Comparison of ENCODE assay signal across 17 cellular contexts in the genomic region with DNA sequence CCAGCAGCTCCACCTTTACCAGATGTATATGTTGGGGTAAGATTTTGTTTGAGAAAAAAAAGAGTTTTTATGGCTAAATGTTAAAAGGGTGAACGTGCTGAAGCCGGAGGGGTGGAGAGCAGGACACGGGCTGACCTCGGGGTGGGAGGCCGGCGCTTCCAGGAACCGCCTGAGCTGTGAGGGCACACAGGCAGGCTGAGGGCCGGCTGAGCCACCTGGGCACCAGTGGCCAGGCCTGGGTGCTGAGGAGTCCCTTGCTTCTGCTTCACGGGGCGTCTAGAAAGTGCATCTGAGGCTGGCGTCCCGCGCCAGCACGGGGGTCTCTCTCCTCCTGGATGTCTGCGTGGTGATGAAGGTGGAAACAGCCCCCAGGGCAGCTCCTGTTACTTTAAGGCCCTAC. TPM values are rescaled to one million over a fixed set of nuclear protein-coding genes. Genes with fewer than 3 reads are reported as not detected.
DNase-seq lines count a peak whose midpoint lies in the region; ATAC-seq, FAIRE-seq and TF ChIP-seq lines count a peak whose summit lies in the region.
"Had no signal": no experiment of that assay in that cellular context is flagged by ENCODE, and none has a peak within 500 bp of the region (broad histone marks: within the 10 kb centered on the region; RNA-seq: fewer than 3 reads in every experiment).

No MANE protein-coding gene starts in this region.

- no peak for FAIRE-seq in HepG2 (lab: Jason Lieb, UNC)
- FAIRE-seq: A549, TTC549 had no signal

- DNase-seq in HepG2 (ENCODE audit: low spot score) (no peak), right lobe of liver (no peak), lower lobe of right lung (no peak), NK-92 (lab: John Stamatoyannopoulos, UW; ENCODE audit: unreplicated experiment) (no peak), thyroid gland (no peak), GM20000 (ENCODE audit: low spot score) (no peak)
- DNase-seq: activated naive CD4-positive, alpha-beta T cell treated with anti-CD3 and anti-CD28 coated beads for 36 hours; activated T-cell treated with anti-CD3 and anti-CD28 coated beads for 4 hours; CD4-positive, alpha-beta T cell; DMS79; NCI-H2171; stimulated activated CD4-positive, alpha-beta T cell treated with anti-CD3 and anti-CD28 coated beads, Interleukin-4, amount 100 ng/mL, for 24 hours had no signal

- no peak for TF ChIP-seq RAD21 in HepG2 (CRISPR knock-in tag; IDR thresholded peaks at IDR 0.05)

- 9% methylated on average over 8 of the region's 15 CpGs for WGBS in HepG2 (ENCODE audit: low lambda C conversion rate)
- 91% methylated on average over 8 of the region's 15 CpGs for WGBS in right lobe of liver (ENCODE audit: insufficient coverage, low coverage, low lambda C conversion rate, missing lambda C conversion rate)
- 92 to 93% methylated on average over 15 of the region's 15 CpGs for WGBS in thyroid gland, 2 donors

- in situ Hi-C loops in HepG2 (cut with HindIII; ENCODE audit: extremely low pct_ligation_motif_present, low pct_unique_long_range_greater_than_20kb) = no loop called here

- H3K9me3 ChIP-seq in HepG2 (ENCODE audit: low read length) (peaks cover 15% of the 10 kb centered on the region), right lobe of liver (no peaks in the 10 kb centered on the region), lower lobe of right lung (no peaks in the 10 kb centered on the region), thyroid gland (no peaks in the 10 kb centered on the region)
- H3K9me3 ChIP-seq: A549, body of pancreas had no signal

- CTCF ChIA-PET in HepG2 (lab: Yijun Ruan, JAX; ENCODE audit: low intra/inter-chr PET ratio, low total read pairs) = no interaction called here

- H3K36me3 ChIP-seq in HepG2 (replicated peaks in 1 of 2; ENCODE audit: control insufficient read depth in 1 of 2, insufficient read depth in 2 of 2, low read length in 2 of 2) (no peaks in the 10 kb centered on the region), right lobe of liver (no peaks in the 10 kb centered on the region), lower lobe of right lung (no peaks in the 10 kb centered on the region), thyroid gland (no peaks in the 10 kb centered on the region)

- no peak overlapping the region for H3K4me2 ChIP-seq in HepG2 (ENCODE audit: low read depth, low read length)

- intact Hi-C loops in HepG2 (cut with micrococcal nuclease; ENCODE audit: unreplicated experiment) = no loop called here
- intact Hi-C loops in right lobe of liver (cut with DNase I) = no loop called here
- intact Hi-C loops in lower lobe of right lung (cut with DNase I) = no loop called here
- intact Hi-C loops in thyroid gland (cut with DNase I) = no loop called here

- H4K20me1 ChIP-seq in HepG2 (ENCODE audit: insufficient read depth, low read length) = no peaks in the 10 kb centered on the region

- no peaks in the 10 kb centered on the region for H3K79me2 ChIP-seq in HepG2 (ENCODE audit: insufficient read depth, low read length)

- H3K4me1 ChIP-seq in HepG2 (ENCODE audit: insufficient read depth, low read length) (peaks cover 23% of the 10 kb centered on the region), right lobe of liver (no peaks in the 10 kb centered on the region), lower lobe of right lung (peaks cover 20% of the 10 kb centered on the region), thyroid gland (peaks cover 0 to 10% of the 10 kb centered on the region in 2 donors)
- H3K4me1 ChIP-seq: A549, body of pancreas had no signal

- TF ChIP-seq EP300 in HepG2 (IDR thresholded peaks at IDR 0.05; ENCODE audit: low read depth in 2 of 2, low read length in 2 of 2) = no peak
- TF ChIP-seq EP300 in HepG2 (CRISPR knock-in tag; IDR thresholded peaks at IDR 0.05; ENCODE audit: borderline replicate concordance) = no peak

- POLR2A ChIA-PET in HepG2 (lab: Yijun Ruan, JAX) = interaction anchor here (1.5 kb wide), 1 partner anchor 20 kb away, joined by 3 read pairs; no protein-coding TSS in a partner anchor

- H3K27me3 ChIP-seq in HepG2 (ENCODE audit: control insufficient read depth in 1 of 2, insufficient read depth in 2 of 2, low read length in 2 of 2) (peaks cover 9 to 52% of the 10 kb centered on the region in 2 experiments), right lobe of liver (no peaks in the 10 kb centered on the region), lower lobe of right lung (ENCODE audit: low read depth) (no peaks in the 10 kb centered on the region), thyroid gland (no peaks in the 10 kb centered on the region)

- no peak overlapping the region for H3K9ac ChIP-seq in HepG2 (ENCODE audit: insufficient read depth, low read depth, low read length)

- TF ChIP-seq CTCF in HepG2 (CRISPR knock-in tag; IDR thresholded peaks at IDR 0.05) (no peak), right lobe of liver (IDR thresholded peaks at IDR 0.05) (no peak), lower lobe of right lung (IDR thresholded peaks at IDR 0.05) (no peak), thyroid gland (IDR thresholded peaks at IDR 0.05) (no peak), GM20000 (IDR thresholded peaks at IDR 0.05; ENCODE audit: extremely low read depth, missing control alignments) (no peak)

- no peak overlapping the region for H2AFZ ChIP-seq in HepG2 (ENCODE audit: low read length)

- no peak overlapping the region for H3K4me3 ChIP-seq in HepG2 (replicated peaks in 1 of 3; ENCODE audit: insufficient read depth in 1 of 3, low read depth in 2 of 3, low read length in 3 of 3)
- H3K4me3 ChIP-seq in right lobe of liver = no peak overlapping the region
- H3K4me3 ChIP-seq in lower lobe of right lung = no peak overlapping the region
- H3K4me3 ChIP-seq in skin epidermis = no peak overlapping the region
- no peak overlapping the region for H3K4me3 ChIP-seq in thyroid gland (replicated peaks in 1 of 3)
- H3K4me3 ChIP-seq: A549, body of pancreas had no signal

- no TSS peak for BruUV-seq in HepG2 (replicated peaks; lab: Mats Ljungman, UMichigan)

- peak; percentile 53 for ATAC-seq in HepG2
- no peak for ATAC-seq in right lobe of liver
- ATAC-seq in lower lobe of right lung = peak in 1 of 2 donors; percentile 31
- ATAC-seq in GM21390 (IDR thresholded peaks at IDR 0.05; ENCODE audit: unreplicated experiment) = no peak

- H3K27ac ChIP-seq in HepG2 (ENCODE audit: extremely low read length, insufficient read depth, low read length) (no peak overlapping the region), right lobe of liver (peak overlapping the region in 1 of 3 donors; percentile 50), lower lobe of right lung (peak overlapping the region; percentile 67), skin epidermis (peak overlapping the region in 20 of 21 experiments; percentile 35 to 88 (median 66)), thyroid gland (peak overlapping the region in 1 of 3 donors; percentile 7)

- TF ChIP-seq POLR2A in HepG2 (IDR thresholded peaks at IDR 0.05; ENCODE audit: insufficient read depth in 1 of 2, low read depth in 2 of 2, low read length in 2 of 2) (no peak), right lobe of liver (IDR thresholded peaks at IDR 0.05) (no peak), thyroid gland (IDR thresholded peaks at IDR 0.05) (no peak)

RNA-seq across cellular contexts. Expression of gene ADARB1, which starts 33.6 kb away (rescaled TPM):
- total RNA-seq in HepG2 (2016; rRNA removed; fragmentation: Illumina TruSeq; extraction: Trizol) = 9.2 and 10.0 TPM in 2 replicates
- total RNA-seq in HepG2 (2016; cell fraction: cytosol; rRNA removed; fragmentation: Illumina TruSeq; extraction: Trizol; ENCODE audit: low read depth) = 28.7 and 30.2 TPM in 2 replicates
- total RNA-seq in HepG2 (2016; cell fraction: insoluble cytoplasmic fraction; rRNA removed; fragmentation: Illumina TruSeq; extraction: Trizol) = 7.9 and 11.7 TPM in 2 replicates
- 20.0 and 20.9 TPM in 2 replicates for total RNA-seq in HepG2 (2016; cell fraction: membrane; rRNA removed; fragmentation: Illumina TruSeq; extraction: Trizol)
- 8.5 and 10.4 TPM in 2 replicates for total RNA-seq in HepG2 (2016; cell fraction: nucleus; rRNA removed; fragmentation: Illumina TruSeq; extraction: Trizol)
- 6.6 and 7.1 TPM in 2 replicates for polyA plus RNA-seq in HepG2 (2011; rRNA removed)
- 4.2 and 4.4 TPM in 2 replicates for polyA plus RNA-seq in HepG2 (2011; cell fraction: cytosol; rRNA removed)
- polyA plus RNA-seq in HepG2 (2011; cell fraction: nucleus; rRNA removed) = 22.2 and 26.9 TPM in 2 replicates
- 5.3 and 7.8 TPM in 2 replicates for polyA plus RNA-seq in HepG2 (2012)
- 5.5 and 7.0 TPM in 2 replicates for polyA plus RNA-seq in HepG2 (2016; cell fraction: cytosol; fragmentation: Illumina TruSeq; extraction: Trizol; ENCODE audit: low read depth)
- polyA plus RNA-seq in HepG2 (2016; cell fraction: insoluble cytoplasmic fraction; fragmentation: Illumina TruSeq; extraction: Trizol; ENCODE audit: low read depth) = 6.8 and 8.6 TPM in 2 replicates
- polyA plus RNA-seq in HepG2 (2016; cell fraction: membrane; fragmentation: Illumina TruSeq; extraction: Trizol; ENCODE audit: low read depth) = 6.8 and 9.8 TPM in 2 replicates
- 23.5 and 27.1 TPM in 2 replicates for polyA plus RNA-seq in HepG2 (2016; cell fraction: nucleus; fragmentation: Illumina TruSeq; extraction: Trizol; ENCODE audit: insufficient read depth, low read depth)
- polyA minus RNA-seq in HepG2 (2011; rRNA and poly(A)+ RNA removed; ENCODE audit: low replicate concordance) = 15.4 and 123 TPM in 2 replicates
- polyA minus RNA-seq in HepG2 (2011; cell fraction: cytosol; rRNA and poly(A)+ RNA removed) = 7.9 and 8.5 TPM in 2 replicates
- 16.2 and 17.0 TPM in 2 replicates for polyA minus RNA-seq in HepG2 (2011; cell fraction: nucleus; rRNA and poly(A)+ RNA removed)
- 1 to 10 TPM; 4.7 to 9.9 (median 8.6) TPM for total RNA-seq in right lobe of liver
- 48.2 TPM for total RNA-seq in lower lobe of right lung
- total RNA-seq in thyroid gland = 10 to 100 TPM in 2 of 4 donors, 1 to 10 TPM in 2; 5.0 to 20.2 (median 10.1) TPM
